ENCODE assay signal across 12 cellular contexts in the genomic region with DNA sequence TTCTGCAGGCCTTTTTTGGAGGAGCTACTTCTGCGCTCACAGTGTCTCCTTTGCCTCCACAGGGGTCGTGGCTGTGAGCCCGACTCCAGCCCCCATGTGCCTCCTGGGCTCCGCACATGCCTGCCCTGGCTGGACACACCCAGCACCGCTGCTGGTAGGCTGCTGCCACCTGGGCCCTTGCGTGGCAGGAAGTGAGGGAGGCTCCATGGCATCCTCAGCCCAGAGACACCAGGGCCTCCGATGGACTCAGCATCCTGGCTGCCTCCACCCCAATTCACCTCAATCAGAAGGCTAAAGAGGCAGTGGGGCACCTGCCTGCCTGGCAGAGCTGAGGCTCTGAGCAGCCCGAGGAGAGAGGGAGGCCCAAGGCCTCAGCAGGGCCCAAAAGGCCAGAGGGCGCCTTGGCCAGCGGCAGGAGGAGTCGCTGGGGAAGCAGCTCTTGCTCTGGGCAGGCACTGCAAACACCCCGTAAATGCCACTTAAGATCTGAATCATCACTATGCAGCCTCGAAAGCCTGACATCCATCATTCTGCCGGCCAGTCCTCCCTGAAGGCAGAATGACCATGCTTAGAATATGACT.
A peak's percentile ranks its signal among the peaks of the same experiment; 100 is the strongest.
DNase-seq lines count a peak whose midpoint lies in the region; ATAC-seq and TF ChIP-seq lines count a peak whose summit lies in the region.
"Had no signal": no experiment of that assay in that cellular context is flagged by ENCODE, and none has a peak within 500 bp of the region (broad histone marks: within the 10 kb centered on the region; RNA-seq: fewer than 3 reads in every experiment).

No MANE protein-coding gene starts in this region.

- H3K9me2 ChIP-seq in PC-9 (ENCODE audit: insufficient read depth): no peaks in the 10 kb centered on the region

- H3K4me3 Mint-ChIP-seq in CD8-positive, alpha-beta memory T cell: no peak overlapping the region

- H3K14ac ChIP-seq in neuronal stem cell (ENCODE audit: low read length): no peak overlapping the region

- H2AFZ ChIP-seq in PC-9: no peak overlapping the region
- H2AFZ ChIP-seq in neuronal stem cell (ENCODE audit: low read length): no peak overlapping the region

- no peak overlapping the region for H3K9ac ChIP-seq in neuronal stem cell (ENCODE audit: low read depth, low read length, poor library complexity)

- no peaks in the 10 kb centered on the region for H3K27me3 ChIP-seq in right atrium auricular region
- H3K27me3 ChIP-seq in PC-9 (ENCODE audit: insufficient read depth, low read depth): peaks cover 8% of the 10 kb centered on the region; the same call in 1 of the 2 replicates
- H3K27me3 ChIP-seq in neuronal stem cell (ENCODE audit: control insufficient read depth in 3 of 3, insufficient read depth in 3 of 3, low read depth in 1 of 3, low read length in 3 of 3): peaks cover 0 to 12% (median 0%) of the 10 kb centered on the region in 3 experiments
- no peaks in the 10 kb centered on the region for H3K27me3 ChIP-seq in CD8-positive, alpha-beta memory T cell (ENCODE audit: insufficient read depth, low read length, poor library complexity, severe bottlenecking)
- H3K27me3 ChIP-seq in body of pancreas: no peaks in the 10 kb centered on the region
- H3K27me3 ChIP-seq: SJCRH30 had no signal

- DNase-seq in left ventricle myocardium superior: peak; percentile 18
- no peak for DNase-seq in right atrium auricular region (ENCODE audit: low spot score)
- DNase-seq in PC-9: peak in 1 of 2 experiments; percentile 57
- no peak for DNase-seq in neuronal stem cell (ENCODE audit: low spot score)
- no peak for DNase-seq in central memory CD4-positive, alpha-beta T cell
- DNase-seq in CD8-positive, alpha-beta memory T cell: no peak
- no peak for DNase-seq in body of pancreas
- DNase-seq: NCI-H1436, NCI-H2029 treated with DMSO at 0.1 percent for 48 hours, NCI-H524, SJCRH30 had no signal

- H3K4me1 Mint-ChIP-seq in CD8-positive, alpha-beta memory T cell: no peaks in the 10 kb centered on the region

- peaks cover 0 to 2% (median 0%) of the 10 kb centered on the region in 3 donors for H3K36me3 Mint-ChIP-seq in CD8-positive, alpha-beta memory T cell

- H3K9me3 ChIP-seq in right atrium auricular region (no peaks in the 10 kb centered on the region), PC-9 (ENCODE audit: insufficient read depth, low read depth) (no peaks in the 10 kb centered on the region; the same call in 1 of the 2 replicates), neuronal stem cell (replicated peaks in 1 of 2; ENCODE audit: control insufficient read depth in 2 of 2, insufficient read depth in 1 of 2, low read depth in 1 of 2, low read length in 2 of 2) (peaks cover 0 to 3% of the 10 kb centered on the region in 2 donors), body of pancreas (no peaks in the 10 kb centered on the region)
- H3K9me3 ChIP-seq in CD8-positive, alpha-beta memory T cell (ENCODE audit: low read length): no peaks in the 10 kb centered on the region

- H3K4ac ChIP-seq in neuronal stem cell (ENCODE audit: low read length): no peak overlapping the region

- peaks cover 0 to 5% (median 2%) of the 10 kb centered on the region in 5 donors for H3K9me3 Mint-ChIP-seq in CD8-positive, alpha-beta memory T cell

- H3K27ac ChIP-seq in right atrium auricular region (no peak overlapping the region), PC-9 (no peak overlapping the region), neuronal stem cell (replicated peaks; ENCODE audit: low read length) (no peak overlapping the region), body of pancreas (no peak overlapping the region)
- no peak overlapping the region for H3K27ac ChIP-seq in CD8-positive, alpha-beta memory T cell (ENCODE audit: low read depth, low read length)
- H3K27ac ChIP-seq: SJCRH30 had no signal

- H2BK15ac ChIP-seq in neuronal stem cell (ENCODE audit: low read length): peak overlapping the region; percentile 68

- peak overlapping the region; percentile 40 for H3K18ac ChIP-seq in neuronal stem cell (ENCODE audit: low read length)

- H3K27ac Mint-ChIP-seq in CD8-positive, alpha-beta memory T cell: no peak overlapping the region

- no peak overlapping the region for H2BK12ac ChIP-seq in neuronal stem cell (ENCODE audit: low read length)

- peaks cover 17% of the 10 kb centered on the region; the same call in 1 of the 2 replicates for H3F3A ChIP-seq in PC-9 (ENCODE audit: insufficient read depth, low read depth)

- no peak overlapping the region for H3K4me3 ChIP-seq in right atrium auricular region
- no peak overlapping the region for H3K4me3 ChIP-seq in PC-9
- no peak overlapping the region for H3K4me3 ChIP-seq in neuronal stem cell (ENCODE audit: low read length in 2 of 2)
- H3K4me3 ChIP-seq in CD8-positive, alpha-beta memory T cell (ENCODE audit: low read length): no peak overlapping the region
- no peak overlapping the region for H3K4me3 ChIP-seq in body of pancreas
- H3K4me3 ChIP-seq: SJCRH30 had no signal

- H4K91ac ChIP-seq in neuronal stem cell (ENCODE audit: low read depth, low read length, poor library complexity): no peak overlapping the region

- H3K79me1 ChIP-seq in neuronal stem cell (ENCODE audit: low read depth, low read length): no peaks in the 10 kb centered on the region

- H3K27me3 Mint-ChIP-seq in CD8-positive, alpha-beta memory T cell: peaks cover 12 to 23% of the 10 kb centered on the region in 2 donors

- CTCF ChIA-PET in PC-9 (lab: Charles Lee): no interaction called here
- CTCF ChIA-PET in CD8-positive, alpha-beta memory T cell (lab: Charles Lee): no interaction called here

- H3K4me2 ChIP-seq in PC-9 (peak overlapping the region; percentile 30; the same call in 1 of the 2 replicates), neuronal stem cell (ENCODE audit: insufficient read depth, low read length, poor library complexity, severe bottlenecking) (no peak overlapping the region)

- H3K79me2 ChIP-seq in PC-9 (ENCODE audit: low read depth): no peaks in the 10 kb centered on the region

- H3K23ac ChIP-seq in neuronal stem cell (ENCODE audit: low read depth, low read length, poor library complexity): no peak overlapping the region

- no peak for TF ChIP-seq POLR2A in body of pancreas (IDR thresholded peaks at IDR 0.05)

- BruUV-seq in PC-9 (replicated peaks; lab: Mats Ljungman, UMichigan): no TSS peak

- no peak overlapping the region for H4K8ac ChIP-seq in neuronal stem cell (ENCODE audit: low read depth, low read length)

- H3K36me3 ChIP-seq in right atrium auricular region (no peaks in the 10 kb centered on the region), PC-9 (ENCODE audit: low read depth) (no peaks in the 10 kb centered on the region), neuronal stem cell (replicated peaks in 1 of 2; ENCODE audit: control insufficient read depth in 2 of 2, insufficient read depth in 2 of 2, low read length in 2 of 2) (no peaks in the 10 kb centered on the region), body of pancreas (replicated peaks in 1 of 2; ENCODE audit: insufficient read depth in 1 of 2, low read depth in 2 of 2) (no peaks in the 10 kb centered on the region)
- H3K36me3 ChIP-seq in CD8-positive, alpha-beta memory T cell (ENCODE audit: insufficient read depth, low read length): no peaks in the 10 kb centered on the region
- H3K36me3 ChIP-seq: SJCRH30 had no signal

- no CpG with 5 or more reads among the region's 14 CpGs for WGBS in neuronal stem cell (ENCODE audit: extremely low coverage in 2 of 2, insufficient read length in 2 of 2, insufficient replicate concordance in 1 of 2), 2 donors
- WGBS in body of pancreas, 2 donors: 90 to 95% methylated on average over 11 to 14 of the region's 14 CpGs

- 0 out of 2 replicates have a peak, but pooled peaks cover 4% of the 10 kb centered on the region for H4K20me1 ChIP-seq in PC-9 (ENCODE audit: insufficient read depth)

- intact Hi-C loops in left ventricle myocardium superior (cut with micrococcal nuclease) (no loop called here), PC-9 (cut with micrococcal nuclease; ENCODE audit: unreplicated experiment) (no loop called here), body of pancreas (cut with DNase I) (no loop called here)

- H2BK5ac ChIP-seq in neuronal stem cell (ENCODE audit: low read length): no peak overlapping the region

- ATAC-seq in left ventricle myocardium superior (no peak), body of pancreas (no peak), HG02642 (IDR thresholded peaks at IDR 0.05; ENCODE audit: poor library complexity, unreplicated experiment) (no peak)

- H2AK5ac ChIP-seq in neuronal stem cell (ENCODE audit: low read depth, low read length): no peak overlapping the region

- H3K4me1 ChIP-seq in right atrium auricular region (no peaks in the 10 kb centered on the region), PC-9 (replicated peaks; ENCODE audit: insufficient read depth) (peaks cover 32% of the 10 kb centered on the region), neuronal stem cell (ENCODE audit: control insufficient read depth in 2 of 2, insufficient read depth in 1 of 2, low read depth in 1 of 2, low read length in 2 of 2) (peaks cover 12 to 15% of the 10 kb centered on the region in 2 donors), body of pancreas (no peaks in the 10 kb centered on the region)
- no peaks in the 10 kb centered on the region for H3K4me1 ChIP-seq in CD8-positive, alpha-beta memory T cell (ENCODE audit: insufficient read depth, low read length)

- POLR2A ChIA-PET in PC-9 (lab: Charles Lee; ENCODE audit: unreplicated experiment): interaction anchor here (0.6 kb wide), 1 partner anchor 25 kb away, joined by 7 read pairs; no protein-coding TSS in a partner anchor
- POLR2A ChIA-PET in CD8-positive, alpha-beta memory T cell (lab: Charles Lee): no interaction called here

- TF ChIP-seq CTCF in right atrium auricular region (IDR thresholded peaks at IDR 0.05) (no peak), PC-9 (conservative IDR thresholded peaks at IDR 0.05) (no peak), body of pancreas (IDR thresholded peaks at IDR 0.05) (no peak)

- H2BK120ac ChIP-seq in neuronal stem cell (ENCODE audit: low read depth, low read length): no peak overlapping the region
